In genomic region chr12:124548854-124549378, GRCh38 we compare ENCODE assay signal across 8 cellular contexts. TPM values are rescaled to one million over a fixed set of nuclear protein-coding genes. Genes with fewer than 3 reads are reported as not detected.
A peak's percentile ranks its signal among the peaks of the same experiment; 100 is the strongest.
DNase-seq lines count a peak whose midpoint lies in the region; ATAC-seq and TF ChIP-seq lines count a peak whose summit lies in the region.

No MANE protein-coding gene starts in this region.

- 17 to 23% (median 20%) methylated on average over 13 to 24 of the region's 24 CpGs for WGBS in adrenal gland, 4 donors

- intact Hi-C loops in adrenal gland (cut with DNase I): no loop called here
- intact Hi-C loops in left colon (cut with DNase I, micrococcal nuclease): no loop called here

- H3K4me3 ChIP-seq in adrenal gland: no peak overlapping the region
- H3K4me3 ChIP-seq in subcutaneous abdominal adipose tissue (ENCODE audit: low read depth in 1 of 5, low read length in 5 of 5): no peak overlapping the region

- H3K27me3 ChIP-seq in adrenal gland (no peaks in the 10 kb centered on the region), subcutaneous abdominal adipose tissue (ENCODE audit: control insufficient read depth in 5 of 5, insufficient read depth in 4 of 5, low read length in 5 of 5) (no peaks in the 10 kb centered on the region)

- ATAC-seq in left colon (no peak), GM21723 (IDR thresholded peaks at IDR 0.05; ENCODE audit: unreplicated experiment) (no peak)

- peak overlapping the region; percentile 26 to 89 (median 72) for H3K27ac ChIP-seq in adrenal gland
- peak overlapping the region; percentile 17 for H3K27ac ChIP-seq in subcutaneous abdominal adipose tissue (ENCODE audit: low read depth, low read length)

- peak in 1 of 2 donors; percentile 40 for TF ChIP-seq POLR2A in adrenal gland (IDR thresholded peaks at IDR 0.05)

- H3K36me3 ChIP-seq in adrenal gland (replicated peaks in 1 of 2) (no peaks in the 10 kb centered on the region), subcutaneous abdominal adipose tissue (ENCODE audit: control insufficient read depth in 5 of 5, insufficient read depth in 5 of 5, low read length in 5 of 5) (no peaks in the 10 kb centered on the region)

- DNase-seq in NOMO-1 treated with DMSO at 0.1 percent for 48 hours (lab: John Stamatoyannopoulos, UW; ENCODE audit: unreplicated experiment): peak; percentile 2
- DNase-seq in NOMO-1 treated with dmso at 0.1 percent for 144 hours (lab: John Stamatoyannopoulos, UW; ENCODE audit: unreplicated experiment): no peak
- DNase-seq in adrenal gland: peak; percentile 72 to 92 (median 86)
- DNase-seq in left colon: peak; percentile 37 to 60
- no peak for DNase-seq in effector CD8-positive, alpha-beta T cell (lab: John Stamatoyannopoulos, UW)
- no peak for DNase-seq in DMS53 treated with DMSO at 0.1 percent for 48 hours (lab: John Stamatoyannopoulos, UW; ENCODE audit: unreplicated experiment)

- peaks cover 53 to 88% of the 10 kb centered on the region in 2 donors for H3K4me1 ChIP-seq in adrenal gland (replicated peaks in 1 of 2)
- H3K4me1 ChIP-seq in subcutaneous abdominal adipose tissue (ENCODE audit: control insufficient read depth in 5 of 5, insufficient read depth in 5 of 5, low read length in 5 of 5): peaks cover 15 to 81% (median 80%) of the 10 kb centered on the region in 5 donors

- no peak overlapping the region for H3K9ac ChIP-seq in subcutaneous abdominal adipose tissue (ENCODE audit: low read length in 5 of 5)

- H3K9me3 ChIP-seq in adrenal gland (replicated peaks in 1 of 3) (no peaks in the 10 kb centered on the region), subcutaneous abdominal adipose tissue (ENCODE audit: control insufficient read depth in 5 of 5, low read length in 5 of 5) (no peaks in the 10 kb centered on the region)

- TF ChIP-seq CTCF in adrenal gland (IDR thresholded peaks at IDR 0.05): no peak

RNA-seq across cellular contexts. Expression of gene NCOR2, which starts 18.5 kb away (rescaled TPM):
- total RNA-seq in adrenal gland (100 to 1,000 TPM in 7 of 8 donors, 10 to 100 TPM in 1; 85.3 to 243 (median 199) TPM), left colon (100 to 1,000 TPM; 134 to 153 TPM)
- polyA plus RNA-seq in adrenal gland: 100 to 1,000 TPM in 1 of 3 donors, 10 to 100 TPM in 2; 28.3 to 194 (median 53.3) TPM

Comparison
In these comparisons a context has a peak if more than half of its experiments do, and no peak if none do; other contexts are left out.
1. DNase-seq: peak in NOMO-1 treated with DMSO at 0.1 percent for 48 hours (single experiment), adrenal gland (7 of 7) and left colon (2 of 2); none in NOMO-1 treated with dmso at 0.1 percent for 144 hours (single experiment), effector CD8-positive, alpha-beta T cell (single experiment) and DMS53 treated with DMSO at 0.1 percent for 48 hours (single experiment).